ENCODE assay signal across 1 cellular context in genomic region chr1:152001631-152002584, GRCh38.
TF ChIP-seq lines count a peak whose summit lies in the region.

No MANE protein-coding gene starts in this region.

TF ChIP-seq in K562, 482 proteins besides CTCF, POLR2A, EP300 and RAD21 (continued from another document and continues in another):
- no peak for TF ChIP-seq NKRF (IDR thresholded peaks at IDR 0.05; ENCODE audit: borderline replicate concordance)
- no peak for TF ChIP-seq SRSF7 (optimal IDR thresholded peaks at IDR 0.05; ENCODE audit: low read depth, low read length)
- no peak for TF ChIP-seq HDAC2 (IDR thresholded peaks at IDR 0.05)
- no peak for TF ChIP-seq FOS (IDR thresholded peaks at IDR 0.05; ENCODE audit: extremely low read depth, insufficient read length)
- no peak for TF ChIP-seq HDAC8 (tag; IDR thresholded peaks at IDR 0.05)
- no peak for TF ChIP-seq HDAC6 (IDR thresholded peaks at IDR 0.05; ENCODE audit: low read depth, low read length)
- no peak for TF ChIP-seq SFPQ (IDR thresholded peaks at IDR 0.05; ENCODE audit: low read depth, low read length)
- TF ChIP-seq DLX4 (CRISPR knock-in tag; IDR thresholded peaks at IDR 0.05): no peak
- TF ChIP-seq CBFB (CRISPR knock-in tag; IDR thresholded peaks at IDR 0.05): no peak
- peak; percentile 85 for TF ChIP-seq DEAF1 (CRISPR knock-in tag; IDR thresholded peaks at IDR 0.05)
- no peak for TF ChIP-seq KDM1A (IDR thresholded peaks at IDR 0.05)
- TF ChIP-seq TAF1 (IDR thresholded peaks at IDR 0.05; ENCODE audit: control insufficient read depth, extremely low read depth, insufficient read depth, low read length, severe bottlenecking): no peak
- no peak for TF ChIP-seq MYC (IDR thresholded peaks at IDR 0.05; ENCODE audit: low read depth, low read length)
- TF ChIP-seq MYC (CRISPR knock-in tag; IDR thresholded peaks at IDR 0.05; ENCODE audit: borderline replicate concordance, low read depth): no peak
- no peak for TF ChIP-seq ZNF586 (CRISPR knock-in tag; conservative IDR thresholded peaks at IDR 0.05)
- no peak for TF ChIP-seq ZNF407 (IDR thresholded peaks at IDR 0.05; ENCODE audit: low read depth)
- no peak for TF ChIP-seq HMG20B (CRISPR knock-in tag; IDR thresholded peaks at IDR 0.05)
- no peak for TF ChIP-seq HES1 (IDR thresholded peaks at IDR 0.05; ENCODE audit: low read depth)
- no peak for TF ChIP-seq CREB3L1 (IDR thresholded peaks at IDR 0.05; ENCODE audit: borderline replicate concordance, low read depth)
- TF ChIP-seq CEBPG (CRISPR knock-in tag; IDR thresholded peaks at IDR 0.05): no peak
- no peak for TF ChIP-seq CEBPG (tag; conservative IDR thresholded peaks at IDR 0.05 in 1 of 2, IDR thresholded peaks at IDR 0.05 in 1 of 2)
- 0 out of 2 replicates have a peak, but pooled peaks have one; percentile 3 for TF ChIP-seq TEAD4 (IDR thresholded peaks at IDR 0.05; ENCODE audit: low read length)
- TF ChIP-seq TEAD4 (CRISPR knock-in tag; IDR thresholded peaks at IDR 0.05; ENCODE audit: borderline replicate concordance): no peak
- TF ChIP-seq MEF2A (IDR thresholded peaks at IDR 0.05; ENCODE audit: control insufficient read depth, low read depth, low read length): no peak
- TF ChIP-seq ARID3A (IDR thresholded peaks at IDR 0.05; ENCODE audit: borderline replicate concordance, low read depth, low read length): no peak
- no peak for TF ChIP-seq COPS2 (conservative IDR thresholded peaks at IDR 0.05)
- no peak for TF ChIP-seq THRA (IDR thresholded peaks at IDR 0.05)
- TF ChIP-seq ZNF175 (CRISPR knock-in tag; IDR thresholded peaks at IDR 0.05; ENCODE audit: low read depth): no peak
- TF ChIP-seq MTA2 (IDR thresholded peaks at IDR 0.05; ENCODE audit: low read depth): no peak
- TF ChIP-seq ARID2 (IDR thresholded peaks at IDR 0.05): peak; percentile 43; the same call in 1 of the 2 replicates
- TF ChIP-seq MBD2 (IDR thresholded peaks at IDR 0.05; ENCODE audit: borderline replicate concordance, low read depth): no peak
- TF ChIP-seq MIER1 (IDR thresholded peaks at IDR 0.05; ENCODE audit: low read depth): no peak
- TF ChIP-seq NFIC (IDR thresholded peaks at IDR 0.05): 0 out of 2 replicates have a peak, but pooled peaks have one; percentile 14
- no peak for TF ChIP-seq PCBP2 (IDR thresholded peaks at IDR 0.05; ENCODE audit: low read depth, low read length, poor library complexity, severe bottlenecking)
- no peak for TF ChIP-seq CBX2 (IDR thresholded peaks at IDR 0.05; ENCODE audit: insufficient read depth, low read length, poor library complexity, severe bottlenecking)
- peak; percentile 23; the same call in 1 of the 2 replicates for TF ChIP-seq KLF16 (IDR thresholded peaks at IDR 0.05)
- TF ChIP-seq ZNF79 (CRISPR knock-in tag; IDR thresholded peaks at IDR 0.05; ENCODE audit: low read depth): no peak
- no peak for TF ChIP-seq NCOR1 (IDR thresholded peaks at IDR 0.05)
- TF ChIP-seq ZNF224 (CRISPR knock-in tag; IDR thresholded peaks at IDR 0.05): no peak
- no peak for TF ChIP-seq NR1H2 (CRISPR knock-in tag; IDR thresholded peaks at IDR 0.05)
- TF ChIP-seq MAZ (CRISPR knock-in tag; conservative IDR thresholded peaks at IDR 0.05 in 1 of 2, IDR thresholded peaks at IDR 0.05 in 1 of 2): 0 out of 4 replicates have a peak, but pooled peaks of 1 of the 2 experiments have one; percentile 37
- peak; percentile 92 for TF ChIP-seq SMC3 (conservative IDR thresholded peaks at IDR 0.05; ENCODE audit: insufficient read depth, low read depth, low read length)
- TF ChIP-seq POLR3G (IDR thresholded peaks at IDR 0.05; ENCODE audit: extremely low read depth, insufficient read length, insufficient replicate concordance): no peak
